Comparison of ENCODE assay signal across 1 cellular context in genomic region chr1:90936061-90936460, GRCh38.
TF ChIP-seq lines count a peak whose summit lies in the region.

No MANE protein-coding gene starts in this region.

TF ChIP-seq in GM23338, 12 proteins besides CTCF, POLR2A, EP300 and RAD21:
- TF ChIP-seq, protein P1, sequence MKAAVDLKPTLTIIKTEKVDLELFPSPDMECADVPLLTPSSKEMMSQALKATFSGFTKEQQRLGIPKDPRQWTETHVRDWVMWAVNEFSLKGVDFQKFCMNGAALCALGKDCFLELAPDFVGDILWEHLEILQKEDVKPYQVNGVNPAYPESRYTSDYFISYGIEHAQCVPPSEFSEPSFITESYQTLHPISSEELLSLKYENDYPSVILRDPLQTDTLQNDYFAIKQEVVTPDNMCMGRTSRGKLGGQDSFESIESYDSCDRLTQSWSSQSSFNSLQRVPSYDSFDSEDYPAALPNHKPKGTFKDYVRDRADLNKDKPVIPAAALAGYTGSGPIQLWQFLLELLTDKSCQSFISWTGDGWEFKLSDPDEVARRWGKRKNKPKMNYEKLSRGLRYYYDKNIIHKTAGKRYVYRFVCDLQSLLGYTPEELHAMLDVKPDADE (IDR thresholded peaks at IDR 0.05) = no peak
- TF ChIP-seq, protein P2, sequence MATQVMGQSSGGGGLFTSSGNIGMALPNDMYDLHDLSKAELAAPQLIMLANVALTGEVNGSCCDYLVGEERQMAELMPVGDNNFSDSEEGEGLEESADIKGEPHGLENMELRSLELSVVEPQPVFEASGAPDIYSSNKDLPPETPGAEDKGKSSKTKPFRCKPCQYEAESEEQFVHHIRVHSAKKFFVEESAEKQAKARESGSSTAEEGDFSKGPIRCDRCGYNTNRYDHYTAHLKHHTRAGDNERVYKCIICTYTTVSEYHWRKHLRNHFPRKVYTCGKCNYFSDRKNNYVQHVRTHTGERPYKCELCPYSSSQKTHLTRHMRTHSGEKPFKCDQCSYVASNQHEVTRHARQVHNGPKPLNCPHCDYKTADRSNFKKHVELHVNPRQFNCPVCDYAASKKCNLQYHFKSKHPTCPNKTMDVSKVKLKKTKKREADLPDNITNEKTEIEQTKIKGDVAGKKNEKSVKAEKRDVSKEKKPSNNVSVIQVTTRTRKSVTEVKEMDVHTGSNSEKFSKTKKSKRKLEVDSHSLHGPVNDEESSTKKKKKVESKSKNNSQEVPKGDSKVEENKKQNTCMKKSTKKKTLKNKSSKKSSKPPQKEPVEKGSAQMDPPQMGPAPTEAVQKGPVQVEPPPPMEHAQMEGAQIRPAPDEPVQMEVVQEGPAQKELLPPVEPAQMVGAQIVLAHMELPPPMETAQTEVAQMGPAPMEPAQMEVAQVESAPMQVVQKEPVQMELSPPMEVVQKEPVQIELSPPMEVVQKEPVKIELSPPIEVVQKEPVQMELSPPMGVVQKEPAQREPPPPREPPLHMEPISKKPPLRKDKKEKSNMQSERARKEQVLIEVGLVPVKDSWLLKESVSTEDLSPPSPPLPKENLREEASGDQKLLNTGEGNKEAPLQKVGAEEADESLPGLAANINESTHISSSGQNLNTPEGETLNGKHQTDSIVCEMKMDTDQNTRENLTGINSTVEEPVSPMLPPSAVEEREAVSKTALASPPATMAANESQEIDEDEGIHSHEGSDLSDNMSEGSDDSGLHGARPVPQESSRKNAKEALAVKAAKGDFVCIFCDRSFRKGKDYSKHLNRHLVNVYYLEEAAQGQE (IDR thresholded peaks at IDR 0.05; ENCODE audit: unreplicated experiment) = no peak
- TF ChIP-seq STAT1 (IDR thresholded peaks at IDR 0.05; ENCODE audit: unreplicated experiment) (no peak), CREB1 (CRISPR knock-in tag; IDR thresholded peaks at IDR 0.05; ENCODE audit: low read depth) (no peak)
